ENCODE assay signal across 1 cellular context in genomic region chr7:70700935-70701425, GRCh38.
TF ChIP-seq lines count a peak whose summit lies in the region.

No MANE protein-coding gene starts in this region.

TF ChIP-seq in HEK293, 187 proteins besides CTCF, POLR2A, EP300 and RAD21 (continued from another document and continues in another):
- no peak; the same call in 1 of the 2 replicates for TF ChIP-seq PRDM6 (tag by site-specific recombination; IDR thresholded peaks at IDR 0.05)
- TF ChIP-seq ZNF10 (tag by site-specific recombination; IDR thresholded peaks at IDR 0.05), result no peak
- TF ChIP-seq HIC1 (tag by site-specific recombination; IDR thresholded peaks at IDR 0.05), result no peak
- TF ChIP-seq GLIS1 (tag by site-specific recombination; IDR thresholded peaks at IDR 0.05), result peak; percentile 90
- TF ChIP-seq ZBTB49 (tag by site-specific recombination; IDR thresholded peaks at IDR 0.05; ENCODE audit: low read depth), result no peak
- peak; percentile 55 for TF ChIP-seq ZNF398 (tag by site-specific recombination; IDR thresholded peaks at IDR 0.05)
- TF ChIP-seq ZBTB1 (tag by site-specific recombination; IDR thresholded peaks at IDR 0.05), result no peak
- no peak for TF ChIP-seq ZNF394 (tag by site-specific recombination; IDR thresholded peaks at IDR 0.05; ENCODE audit: borderline replicate concordance)
- TF ChIP-seq MZF1 (tag by site-specific recombination; IDR thresholded peaks at IDR 0.05; ENCODE audit: borderline replicate concordance), result no peak
- no peak for TF ChIP-seq ZNF146 (tag by site-specific recombination; IDR thresholded peaks at IDR 0.05)
- TF ChIP-seq ZNF449 (tag by site-specific recombination; IDR thresholded peaks at IDR 0.05), result peak; percentile 66; the same call in 1 of the 2 replicates
- 0 out of 2 replicates have a peak, but pooled peaks have one; percentile 2 for TF ChIP-seq ZFP3 (tag by site-specific recombination; IDR thresholded peaks at IDR 0.05; ENCODE audit: low read depth)
- 0 out of 2 replicates have a peak, but pooled peaks have one; percentile 23 for TF ChIP-seq TCF7L2 (IDR thresholded peaks at IDR 0.05; ENCODE audit: borderline replicate concordance, low read depth, low read length)
- no peak for TF ChIP-seq REST (tag by site-specific recombination; IDR thresholded peaks at IDR 0.05)
- TF ChIP-seq GLI4 (tag by site-specific recombination; IDR thresholded peaks at IDR 0.05), result no peak
- no peak for TF ChIP-seq OVOL3 (tag by site-specific recombination; IDR thresholded peaks at IDR 0.05)
- peak; percentile 81 for TF ChIP-seq OSR2 (tag by site-specific recombination; IDR thresholded peaks at IDR 0.05)
- no peak for TF ChIP-seq KLF7 (tag by site-specific recombination; IDR thresholded peaks at IDR 0.05; ENCODE audit: borderline replicate concordance)
- TF ChIP-seq TRIM28 (IDR thresholded peaks at IDR 0.05; ENCODE audit: borderline replicate concordance, low read length), result peak; percentile 14; the same call in 1 of the 2 replicates
- TF ChIP-seq ZNF843 (tag by site-specific recombination; IDR thresholded peaks at IDR 0.05), result 0 out of 2 replicates have a peak, but pooled peaks have one; percentile 15
- peak; percentile 62 for TF ChIP-seq ZFHX2 (tag by site-specific recombination; conservative IDR thresholded peaks at IDR 0.05)
- TF ChIP-seq ZNF585B (tag by site-specific recombination; IDR thresholded peaks at IDR 0.05), result no peak
- no peak for TF ChIP-seq ZBTB21 (tag by site-specific recombination; IDR thresholded peaks at IDR 0.05)
- TF ChIP-seq ZNF514 (tag by site-specific recombination; IDR thresholded peaks at IDR 0.05), result no peak
- peak; percentile 38; the same call in 1 of the 2 replicates for TF ChIP-seq ZNF18 (tag by site-specific recombination; IDR thresholded peaks at IDR 0.05)
- no peak for TF ChIP-seq ZBTB44 (tag by site-specific recombination; IDR thresholded peaks at IDR 0.05)
- no peak for TF ChIP-seq ZBTB20 (tag by site-specific recombination; IDR thresholded peaks at IDR 0.05)
- no peak for TF ChIP-seq ZNF792 (tag by site-specific recombination; IDR thresholded peaks at IDR 0.05)
- no peak for TF ChIP-seq KLF9 (tag by site-specific recombination; IDR thresholded peaks at IDR 0.05; ENCODE audit: low read depth)
- no peak for TF ChIP-seq ZNF155 (tag by site-specific recombination; IDR thresholded peaks at IDR 0.05)
- no peak for TF ChIP-seq ZNF248 (tag by site-specific recombination; IDR thresholded peaks at IDR 0.05)
- TF ChIP-seq ZBTB8A (tag by site-specific recombination; IDR thresholded peaks at IDR 0.05), result peak; percentile 60
- no peak for TF ChIP-seq GLI2 (tag by site-specific recombination; IDR thresholded peaks at IDR 0.05; ENCODE audit: borderline replicate concordance, low read depth)
- no peak for TF ChIP-seq PRDM10 (tag by site-specific recombination; IDR thresholded peaks at IDR 0.05)
- no peak for TF ChIP-seq ZNF621 (tag by site-specific recombination; IDR thresholded peaks at IDR 0.05)
